In genomic region chr9:4849364-4849763, GRCh38 we compare ENCODE assay signal across 15 cellular contexts. TPM values are rescaled to one million over a fixed set of nuclear protein-coding genes. Genes with fewer than 3 reads are reported as not detected.
DNase-seq lines count a peak whose midpoint lies in the region; ATAC-seq and TF ChIP-seq lines count a peak whose summit lies in the region.
"Had no signal": no experiment of that assay in that cellular context is flagged by ENCODE, and none has a peak within 500 bp of the region (broad histone marks: within the 10 kb centered on the region; RNA-seq: fewer than 3 reads in every experiment).

No MANE protein-coding gene starts in this region.

- no peak overlapping the region for H3K27ac Mint-ChIP-seq in activated CD4-positive, alpha-beta memory T cell treated with anti-CD3 and anti-CD28 coated beads, Interleukin-2, amount 10 ng/mL, durations not matched to agents 7 days and 5 days
- H3K27ac Mint-ChIP-seq: activated CD8-positive, alpha-beta T cell treated with anti-CD3 and anti-CD28 coated beads, Interleukin-2, amount 10 ng/mL, durations not matched to agents 7 days and 5 days; HFFc6; memory B cell had no signal

- H3K4me3 ChIP-seq in GM12875 (ENCODE audit: low read depth, low read length) (no peak overlapping the region), colonic mucosa (no peak overlapping the region)
- H3K4me3 ChIP-seq: BLaER1 treated with 17β-estradiol and CSF1 and Interleukin-3, amounts not matched to agents 10 nM and 100 nM had no signal

- DNase-seq in NCI-H2196 (lab: John Stamatoyannopoulos, UW; ENCODE audit: unreplicated experiment) (peak; percentile 26), colonic mucosa (no peak), renal cortical epithelial cell (ENCODE audit: low read depth) (peak; percentile 36), H4 (ENCODE audit: low spot score) (no peak)
- DNase-seq in activated CD4-positive, alpha-beta memory T cell treated with anti-CD3 and anti-CD28 coated beads, Interleukin-2, amount 10 ng/mL, durations not matched to agents 7 days and 5 days: no peak
- DNase-seq: activated CD8-positive, alpha-beta T cell treated with anti-CD3 and anti-CD28 coated beads, Interleukin-2, amount 10 ng/mL, durations not matched to agents 7 days and 5 days; HFFc6; NCI-H510A; WERI-Rb-1 had no signal

- H3K36me3 Mint-ChIP-seq in activated CD4-positive, alpha-beta memory T cell treated with anti-CD3 and anti-CD28 coated beads, Interleukin-2, amount 10 ng/mL, durations not matched to agents 7 days and 5 days (ENCODE audit: low read depth): peaks cover 27% of the 10 kb centered on the region

- H3K9me3 ChIP-seq in colonic mucosa: no peaks in the 10 kb centered on the region
- H3K9me3 ChIP-seq: BLaER1 treated with 17β-estradiol and CSF1 and Interleukin-3, amounts not matched to agents 10 nM and 100 nM had no signal

- no peaks in the 10 kb centered on the region for H3K36me3 ChIP-seq in colonic mucosa

- no peak overlapping the region for H3K27ac ChIP-seq in colonic mucosa
- H3K27ac ChIP-seq: BLaER1 treated with 17β-estradiol and CSF1 and Interleukin-3, amounts not matched to agents 10 nM and 100 nM; WERI-Rb-1 had no signal

- H3K27me3 ChIP-seq in colonic mucosa: no peaks in the 10 kb centered on the region
- H3K27me3 ChIP-seq: BLaER1 treated with 17β-estradiol and CSF1 and Interleukin-3, amounts not matched to agents 10 nM and 100 nM had no signal

- H3K27me3 Mint-ChIP-seq in activated CD4-positive, alpha-beta memory T cell treated with anti-CD3 and anti-CD28 coated beads, Interleukin-2, amount 10 ng/mL, durations not matched to agents 7 days and 5 days: no peaks in the 10 kb centered on the region
- H3K27me3 Mint-ChIP-seq: memory B cell had no signal

- no peak for ATAC-seq in GM21529 (IDR thresholded peaks at IDR 0.05; ENCODE audit: unreplicated experiment)
- ATAC-seq: activated CD8-positive, alpha-beta T cell treated with anti-CD3 and anti-CD28 coated beads, Interleukin-2, amount 10 ng/mL, durations not matched to agents 7 days and 5 days had no signal

- CTCF ChIA-PET in activated CD4-positive, alpha-beta memory T cell treated with anti-CD3 and anti-CD28 coated beads, Interleukin-2, amount 10 ng/mL, durations not matched to agents 7 days and 5 days (lab: Charles Lee): interaction anchor here (1.2 to 3.7 kb wide), 5 partner anchors 12 to 138 kb away, joined by 3 to 26 read pairs (median 8); no protein-coding TSS in a partner anchor

- peaks cover 18% of the 10 kb centered on the region for H3K4me1 Mint-ChIP-seq in activated CD4-positive, alpha-beta memory T cell treated with anti-CD3 and anti-CD28 coated beads, Interleukin-2, amount 10 ng/mL, durations not matched to agents 7 days and 5 days
- H3K4me1 Mint-ChIP-seq: memory B cell, neural crest cell had no signal

- H3K9me3 Mint-ChIP-seq in activated CD4-positive, alpha-beta memory T cell treated with anti-CD3 and anti-CD28 coated beads, Interleukin-2, amount 10 ng/mL, durations not matched to agents 7 days and 5 days: no peaks in the 10 kb centered on the region
- H3K9me3 Mint-ChIP-seq: activated T-helper 1 cell treated with anti-CD3 and anti-CD28 coated beads, Interleukin-12 subunit alpha, Interleukin-12 subunit beta, Interleukin-2, Interleukin-4 antibody, amounts not matched to agents 30 ng/mL and 10 ng/mL and 1 ng/mL, durations not matched to agents 14 hours and 24 hours and 36 hours; HFFc6; memory B cell; neural crest cell had no signal

- 0 out of 2 replicates have a peak, but pooled peaks have one; percentile 10 for TF ChIP-seq CTCF in GM12875 (IDR thresholded peaks at IDR 0.05; ENCODE audit: borderline replicate concordance, insufficient read depth, low read depth, low read length)
- peak; percentile 22 for TF ChIP-seq CTCF in colonic mucosa (IDR thresholded peaks at IDR 0.05)

- intact Hi-C loops in colonic mucosa (cut with DNase I): loop anchor here (5.0 kb wide), 1 partner anchor 138 kb away; the partner anchor contains the start of gene JAK2

- H3K4me3 Mint-ChIP-seq in activated CD4-positive, alpha-beta memory T cell treated with anti-CD3 and anti-CD28 coated beads, Interleukin-2, amount 10 ng/mL, durations not matched to agents 7 days and 5 days: no peak overlapping the region
- H3K4me3 Mint-ChIP-seq: activated CD8-positive, alpha-beta T cell treated with anti-CD3 and anti-CD28 coated beads, Interleukin-2, amount 10 ng/mL, durations not matched to agents 7 days and 5 days; activated T-helper 1 cell treated with anti-CD3 and anti-CD28 coated beads, Interleukin-12 subunit alpha, Interleukin-12 subunit beta, Interleukin-2, Interleukin-4 antibody, amounts not matched to agents 30 ng/mL and 10 ng/mL and 1 ng/mL, durations not matched to agents 14 hours and 24 hours and 36 hours; HFFc6; memory B cell; neural crest cell had no signal

- peak overlapping the region in 1 of 2 donors; percentile 19 for H3K9ac ChIP-seq in colonic mucosa (ENCODE audit: low read depth in 2 of 2, low read length in 2 of 2)
- H3K9ac ChIP-seq: BLaER1 treated with 17β-estradiol and CSF1 and Interleukin-3, amounts not matched to agents 10 nM and 100 nM had no signal

- H3K4me1 ChIP-seq in colonic mucosa: no peaks in the 10 kb centered on the region

- POLR2A ChIA-PET in activated CD4-positive, alpha-beta memory T cell treated with anti-CD3 and anti-CD28 coated beads, Interleukin-2, amount 10 ng/mL, durations not matched to agents 7 days and 5 days (lab: Charles Lee): no interaction called here

RNA-seq across cellular contexts. Expression of gene RCL1, which starts 56.6 kb away (rescaled TPM):
- total RNA-seq in colonic mucosa (10 to 100 TPM in 1 of 2 donors, 1 to 10 TPM in 1; 7.0 to 12.5 TPM), renal cortical epithelial cell (12.9 and 18.5 TPM in 2 replicates)
- total RNA-seq in H4 (2014; rRNA removed; shearing (Covaris generic)): 7.9 and 10.6 TPM in 2 replicates
- 10 to 100 TPM; 11.5 to 12.3 TPM for total RNA-seq in activated CD4-positive, alpha-beta memory T cell treated with anti-CD3 and anti-CD28 coated beads, Interleukin-2, amount 10 ng/mL, durations not matched to agents 7 days and 5 days

Comparison
In these comparisons a context has a peak if more than half of its experiments do, and no peak if none do; other contexts are left out.
1. DNase-seq: peak in NCI-H2196 (single experiment) and renal cortical epithelial cell (single experiment); none in colonic mucosa (single experiment), H4 (single experiment) and activated CD4-positive, alpha-beta memory T cell treated with anti-CD3 and anti-CD28 coated beads, Interleukin-2, amount 10 ng/mL, durations not matched to agents 7 days and 5 days (single experiment).